ENCODE assay signal across 1 cellular context in the genomic region with DNA sequence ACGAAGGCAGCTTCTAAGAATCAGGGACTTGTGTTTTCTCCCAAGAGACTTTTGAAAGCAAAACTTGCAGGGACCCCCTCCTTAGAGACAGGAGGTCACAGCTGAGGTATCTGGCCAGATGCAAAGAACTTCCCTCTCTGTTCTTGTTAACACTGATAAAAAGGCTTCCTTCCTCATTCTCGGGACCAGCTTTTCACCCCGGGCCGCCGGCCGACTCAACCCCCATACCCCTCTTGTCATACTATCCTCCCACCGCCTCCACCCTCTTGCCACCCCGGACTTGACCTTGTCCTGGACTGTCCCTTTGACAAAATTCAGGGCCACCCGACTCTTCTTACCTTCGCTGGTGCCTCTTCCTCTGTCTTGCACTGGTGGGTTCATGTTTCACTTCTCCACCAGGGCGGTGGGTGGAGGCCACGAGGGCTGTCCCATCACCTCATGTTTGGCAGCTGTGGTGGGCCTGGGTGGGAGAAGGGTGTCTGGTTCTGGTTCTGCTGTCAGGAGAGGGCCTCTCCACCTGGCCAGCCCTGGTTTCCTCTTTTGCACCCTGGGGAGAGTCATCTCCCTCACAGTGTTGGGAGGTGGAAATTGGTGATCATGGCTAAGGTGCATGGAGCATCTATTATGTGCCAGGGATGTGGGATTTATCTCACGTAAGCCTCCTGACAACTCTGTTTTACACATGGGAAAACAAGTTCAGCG.
TF ChIP-seq lines count a peak whose summit lies in the region.

No MANE protein-coding gene starts in this region.

TF ChIP-seq in GM12878, 131 proteins besides CTCF, POLR2A, EP300 and RAD21 (continued from another document):
- TF ChIP-seq RELB (IDR thresholded peaks at IDR 0.05; ENCODE audit: low read depth) (peak; percentile 91), RCOR1 (conservative IDR thresholded peaks at IDR 0.05; ENCODE audit: low read depth, low read length) (no peak), CREM (IDR thresholded peaks at IDR 0.05; ENCODE audit: low read depth) (peak; percentile 90), FOS (IDR thresholded peaks at IDR 0.05; ENCODE audit: borderline replicate concordance, extremely low read depth, insufficient read length) (no peak), NKRF (conservative IDR thresholded peaks at IDR 0.05) (peak; percentile 22; the same call in 1 of the 2 replicates), SRF (IDR thresholded peaks at IDR 0.05; ENCODE audit: low read depth in 2 of 2, low read length in 2 of 2) (no peak), BCL11A (IDR thresholded peaks at IDR 0.05; ENCODE audit: low read depth, low read length) (peak; percentile 92), MYC (IDR thresholded peaks at IDR 0.05; ENCODE audit: insufficient read depth, insufficient read length, insufficient replicate concordance, low read length, severe bottlenecking) (peak; percentile 58), NR2C1 (IDR thresholded peaks at IDR 0.05) (0 out of 2 replicates have a peak, but pooled peaks have one; percentile 44), SIX5 (IDR thresholded peaks at IDR 0.05; ENCODE audit: low read depth, low read length, severe bottlenecking) (no peak), TCF12 (IDR thresholded peaks at IDR 0.05; ENCODE audit: low read depth, low read length) (peak; percentile 95), NBN (IDR thresholded peaks at IDR 0.05) (peak; percentile 98), CHD2 (IDR thresholded peaks at IDR 0.05; ENCODE audit: borderline replicate concordance, low read depth, low read length) (peak; percentile 78), NR2C2 (IDR thresholded peaks at IDR 0.05; ENCODE audit: borderline replicate concordance, control insufficient read depth, insufficient read length, low read depth) (no peak), ZNF622 (IDR thresholded peaks at IDR 0.05) (no peak), RFX5 (IDR thresholded peaks at IDR 0.05; ENCODE audit: low read depth, low read length) (no peak), EED (IDR thresholded peaks at IDR 0.05; ENCODE audit: low read depth) (peak; percentile 92)
- TF ChIP-seq, protein P1, sequence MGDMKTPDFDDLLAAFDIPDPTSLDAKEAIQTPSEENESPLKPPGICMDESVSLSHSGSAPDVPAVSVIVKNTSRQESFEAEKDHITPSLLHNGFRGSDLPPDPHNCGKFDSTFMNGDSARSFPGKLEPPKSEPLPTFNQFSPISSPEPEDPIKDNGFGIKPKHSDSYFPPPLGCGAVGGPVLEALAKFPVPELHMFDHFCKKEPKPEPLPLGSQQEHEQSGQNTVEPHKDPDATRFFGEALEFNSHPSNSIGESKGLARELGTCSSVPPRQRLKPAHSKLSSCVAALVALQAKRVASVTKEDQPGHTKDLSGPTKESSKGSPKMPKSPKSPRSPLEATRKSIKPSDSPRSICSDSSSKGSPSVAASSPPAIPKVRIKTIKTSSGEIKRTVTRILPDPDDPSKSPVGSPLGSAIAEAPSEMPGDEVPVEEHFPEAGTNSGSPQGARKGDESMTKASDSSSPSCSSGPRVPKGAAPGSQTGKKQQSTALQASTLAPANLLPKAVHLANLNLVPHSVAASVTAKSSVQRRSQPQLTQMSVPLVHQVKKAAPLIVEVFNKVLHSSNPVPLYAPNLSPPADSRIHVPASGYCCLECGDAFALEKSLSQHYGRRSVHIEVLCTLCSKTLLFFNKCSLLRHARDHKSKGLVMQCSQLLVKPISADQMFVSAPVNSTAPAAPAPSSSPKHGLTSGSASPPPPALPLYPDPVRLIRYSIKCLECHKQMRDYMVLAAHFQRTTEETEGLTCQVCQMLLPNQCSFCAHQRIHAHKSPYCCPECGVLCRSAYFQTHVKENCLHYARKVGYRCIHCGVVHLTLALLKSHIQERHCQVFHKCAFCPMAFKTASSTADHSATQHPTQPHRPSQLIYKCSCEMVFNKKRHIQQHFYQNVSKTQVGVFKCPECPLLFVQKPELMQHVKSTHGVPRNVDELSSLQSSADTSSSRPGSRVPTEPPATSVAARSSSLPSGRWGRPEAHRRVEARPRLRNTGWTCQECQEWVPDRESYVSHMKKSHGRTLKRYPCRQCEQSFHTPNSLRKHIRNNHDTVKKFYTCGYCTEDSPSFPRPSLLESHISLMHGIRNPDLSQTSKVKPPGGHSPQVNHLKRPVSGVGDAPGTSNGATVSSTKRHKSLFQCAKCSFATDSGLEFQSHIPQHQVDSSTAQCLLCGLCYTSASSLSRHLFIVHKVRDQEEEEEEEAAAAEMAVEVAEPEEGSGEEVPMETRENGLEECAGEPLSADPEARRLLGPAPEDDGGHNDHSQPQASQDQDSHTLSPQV (IDR thresholded peaks at IDR 0.05): 0 out of 2 replicates have a peak, but pooled peaks have one; percentile 60
- TF ChIP-seq, protein P2, sequence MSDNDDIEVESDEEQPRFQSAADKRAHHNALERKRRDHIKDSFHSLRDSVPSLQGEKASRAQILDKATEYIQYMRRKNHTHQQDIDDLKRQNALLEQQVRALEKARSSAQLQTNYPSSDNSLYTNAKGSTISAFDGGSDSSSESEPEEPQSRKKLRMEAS (IDR thresholded peaks at IDR 0.05; ENCODE audit: low read depth, low read length): peak; percentile 78; the same call in 1 of the 2 replicates
